Comparison of ENCODE assay signal across 25 cellular contexts in genomic region chr16:54233626-54234025, GRCh38. TPM values are rescaled to one million over a fixed set of nuclear protein-coding genes. Genes with fewer than 3 reads are reported as not detected.
"Had no signal": no experiment of that assay in that cellular context is flagged by ENCODE, and none has a peak within 500 bp of the region (broad histone marks: within the 10 kb centered on the region; RNA-seq: fewer than 3 reads in every experiment).

No MANE protein-coding gene starts in this region.

- H3K27me3 ChIP-seq: gastrocnemius medialis, ovary, right lobe of liver, suprapubic skin, upper lobe of right lung, uterus had no signal

- H3K36me3 ChIP-seq: gastrocnemius medialis, ovary, right lobe of liver, suprapubic skin, transverse colon, upper lobe of right lung, uterus had no signal

- H3K4me3 ChIP-seq: gastrocnemius medialis, lung, ovary, psoas muscle, right lobe of liver, suprapubic skin, transverse colon, upper lobe of right lung, uterus had no signal

- DNase-seq: cortex of kidney; effector CD4-positive, alpha-beta T cell; foreskin fibroblast; gastrocnemius medialis; head of caudate nucleus; hippocampal formation; left colon; natural killer cell; occipital lobe; ovary; posterior cingulate gyrus; psoas muscle; right lobe of liver; small intestine; stimulated activated CD4-positive, alpha-beta T cell treated with anti-CD3 and anti-CD28 coated beads, Interleukin-15, amount 100 ng/mL, for 24 hours; stimulated activated CD4-positive, alpha-beta T cell treated with anti-CD3 and anti-CD28 coated beads, Interleukin-4, amount 100 ng/mL, for 1 hour; stimulated activated CD8-positive, alpha-beta memory T cell treated with anti-CD3 and anti-CD28 coated beads, Interleukin-4, amount 100 ng/mL, for 48 hours; stimulated activated naive CD4-positive, alpha-beta T cell; stimulated activated naive CD8-positive, alpha-beta T cell treated with anti-CD3 and anti-CD28 coated beads, Interleukin-15, amount 100 ng/mL, for 72 hours; transverse colon; upper lobe of right lung; uterus had no signal

- H3K9me3 ChIP-seq: gastrocnemius medialis, ovary, psoas muscle, transverse colon, upper lobe of right lung, uterus had no signal

- ATAC-seq: gastrocnemius medialis; left colon; natural killer cell; psoas muscle; right lobe of liver; stimulated activated naive CD8-positive, alpha-beta T cell treated with anti-CD3 and anti-CD28 coated beads, Interleukin-15, amount 100 ng/mL, for 72 hours; upper lobe of right lung had no signal

- H3K4me1 ChIP-seq: gastrocnemius medialis, psoas muscle, right lobe of liver, suprapubic skin, transverse colon, upper lobe of right lung, uterus had no signal

- H3K27ac ChIP-seq: gastrocnemius medialis, ovary, psoas muscle, right lobe of liver, suprapubic skin, transverse colon, upper lobe of right lung, uterus had no signal

RNA-seq across cellular contexts. Expression of gene IRX3, which starts 53.0 kb away (rescaled TPM):
- total RNA-seq: natural killer cell, occipital lobe had no signal
- polyA plus RNA-seq: neural cell had no signal
